In the genomic region with DNA sequence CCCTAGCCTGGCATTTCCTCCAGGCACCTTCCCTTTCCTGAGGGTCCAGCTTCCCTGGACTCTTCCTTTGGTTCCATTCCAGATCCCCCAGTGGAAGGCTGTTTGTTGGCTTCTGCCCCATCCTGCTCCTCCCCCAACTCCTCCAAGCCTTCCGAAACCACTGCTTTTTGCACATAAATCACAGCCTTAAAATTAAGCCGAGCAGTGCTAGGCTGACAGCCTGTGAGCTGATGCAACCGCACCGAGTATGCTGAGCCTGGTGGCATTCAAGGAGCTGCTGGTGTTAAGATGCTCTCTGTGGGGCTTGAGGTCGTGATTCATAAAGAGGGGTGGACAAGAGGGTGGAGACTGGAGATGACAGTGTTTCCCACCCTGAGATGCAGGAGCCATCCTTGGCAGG, we compare ENCODE assay signal across 22 cellular contexts.
"Had no signal": no experiment of that assay in that cellular context is flagged by ENCODE, and none has a peak within 500 bp of the region (broad histone marks: within the 10 kb centered on the region; RNA-seq: fewer than 3 reads in every experiment).

No MANE protein-coding gene starts in this region.

- H3K27ac ChIP-seq: ovary, psoas muscle, skin epidermis, suprapubic skin, transverse colon, upper lobe of right lung, uterus had no signal

- H3K36me3 Mint-ChIP-seq: memory B cell, natural killer cell had no signal

- H3K27me3 ChIP-seq: ovary, uterus had no signal

- ATAC-seq: left lobe of liver; natural killer cell; psoas muscle; right cardiac atrium; stimulated activated naive CD8-positive, alpha-beta T cell treated with anti-CD3 and anti-CD28 coated beads, Interleukin-15, amount 100 ng/mL, for 72 hours; upper lobe of right lung had no signal

- H3K4me3 ChIP-seq: lung, ovary, psoas muscle, skin epidermis, suprapubic skin, transverse colon, upper lobe of right lung, uterus had no signal

- H3K4me1 ChIP-seq: psoas muscle, suprapubic skin, transverse colon, upper lobe of right lung, uterus had no signal

- H3K36me3 ChIP-seq: ovary, suprapubic skin, transverse colon, upper lobe of right lung, uterus had no signal

- DNase-seq: cortex of kidney; natural killer cell; occipital lobe; ovary; posterior cingulate gyrus; psoas muscle; right cardiac atrium; stimulated activated CD4-positive, alpha-beta T cell treated with anti-CD3 and anti-CD28 coated beads, Interleukin-1b, Interleukin-23, amount 100 ng/mL, for 48 hours; stimulated activated CD4-positive, alpha-beta T cell treated with anti-CD3 and anti-CD28 coated beads, Interleukin-4, amount 100 ng/mL, for 1 hour; stimulated activated CD8-positive, alpha-beta memory T cell treated with anti-CD3 and anti-CD28 coated beads, Interleukin-4, amount 100 ng/mL, for 48 hours; stimulated activated naive CD4-positive, alpha-beta T cell; stimulated activated naive CD8-positive, alpha-beta T cell treated with anti-CD3 and anti-CD28 coated beads, Interleukin-15, amount 100 ng/mL, for 72 hours; transverse colon; uterus had no signal

- H3K27ac Mint-ChIP-seq: memory B cell; natural killer cell; stimulated activated naive CD8-positive, alpha-beta T cell treated with anti-CD3 and anti-CD28 coated beads, Interleukin-15, amount 100 ng/mL, for 72 hours had no signal

- H3K9me3 Mint-ChIP-seq: natural killer cell; stimulated activated naive CD8-positive, alpha-beta T cell treated with anti-CD3 and anti-CD28 coated beads, Interleukin-15, amount 100 ng/mL, for 72 hours had no signal

- H3K9me3 ChIP-seq: ovary, psoas muscle, suprapubic skin, transverse colon, upper lobe of right lung, uterus had no signal

- FAIRE-seq: frontal cortex, keratinocyte had no signal

- H3K4me3 Mint-ChIP-seq: memory B cell; natural killer cell; stimulated activated naive CD8-positive, alpha-beta T cell treated with anti-CD3 and anti-CD28 coated beads, Interleukin-15, amount 100 ng/mL, for 72 hours had no signal

- H3K4me1 Mint-ChIP-seq: natural killer cell; stimulated activated naive CD8-positive, alpha-beta T cell treated with anti-CD3 and anti-CD28 coated beads, Interleukin-15, amount 100 ng/mL, for 72 hours had no signal
